In genomic region chr15:58111718-58112104, GRCh38 we compare ENCODE assay signal across 1 cellular context.
TF ChIP-seq lines count a peak whose summit lies in the region.

No MANE protein-coding gene starts in this region.

TF ChIP-seq in K562, 482 proteins besides CTCF, POLR2A, EP300 and RAD21 (continued from another document):
- 0 out of 2 replicates have a peak, but pooled peaks have one; percentile 14 for TF ChIP-seq ZBTB9 (CRISPR knock-in tag; IDR thresholded peaks at IDR 0.05)
- no peak for TF ChIP-seq ATF2 (CRISPR knock-in tag; IDR thresholded peaks at IDR 0.05)
- no peak for TF ChIP-seq BCOR (IDR thresholded peaks at IDR 0.05)
- TF ChIP-seq TFAP4 (CRISPR knock-in tag; IDR thresholded peaks at IDR 0.05; ENCODE audit: borderline replicate concordance) = no peak
- TF ChIP-seq RBM17 (IDR thresholded peaks at IDR 0.05; ENCODE audit: borderline replicate concordance, low read depth, low read length) = no peak
- 0 out of 2 replicates have a peak, but pooled peaks have one; percentile 6 for TF ChIP-seq ATF7 (IDR thresholded peaks at IDR 0.05)
- TF ChIP-seq ZNF224 (CRISPR knock-in tag; IDR thresholded peaks at IDR 0.05) = no peak
- peak; percentile 21; the same call in 1 of the 2 replicates for TF ChIP-seq MAFK (IDR thresholded peaks at IDR 0.05; ENCODE audit: low read length)
- no peak for TF ChIP-seq ZNF551 (CRISPR knock-in tag; IDR thresholded peaks at IDR 0.05)
- TF ChIP-seq ZNF592 (IDR thresholded peaks at IDR 0.05) = peak; percentile 32
- TF ChIP-seq ZC3H8 (IDR thresholded peaks at IDR 0.05) = no peak
- peak; percentile 32 for TF ChIP-seq HMBOX1 (IDR thresholded peaks at IDR 0.05)
- TF ChIP-seq SMARCC2 (IDR thresholded peaks at IDR 0.05; ENCODE audit: low read depth) = no peak
